In the genomic region with DNA sequence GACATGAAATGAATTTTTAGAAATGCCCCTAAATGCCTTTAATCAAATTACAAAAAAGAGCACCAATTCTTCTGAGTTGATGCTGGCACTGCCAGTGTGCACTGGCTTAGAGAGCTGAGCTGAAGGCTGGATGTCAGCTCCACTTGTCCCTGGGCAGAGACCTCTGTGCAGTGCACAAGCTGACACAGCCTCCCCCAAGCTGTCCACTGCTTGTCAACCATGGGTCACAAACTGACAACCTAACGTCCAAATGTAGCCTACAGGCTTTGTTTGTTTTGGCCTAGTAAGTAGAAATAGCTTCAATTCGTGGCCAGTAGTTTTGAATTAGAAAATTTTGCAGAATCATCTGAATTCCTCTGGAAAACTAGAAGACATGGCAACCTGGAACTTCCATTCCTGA, we compare ENCODE assay signal across 30 cellular contexts.
"Had no signal": no experiment of that assay in that cellular context is flagged by ENCODE, and none has a peak within 500 bp of the region (broad histone marks: within the 10 kb centered on the region; RNA-seq: fewer than 3 reads in every experiment).

No MANE protein-coding gene starts in this region.

- H3K27ac ChIP-seq: adrenal gland, cardiac muscle cell, VCaP had no signal

- H3K4me1 ChIP-seq: adrenal gland had no signal

- DNase-seq: activated B cell treated with CpG ODN at 0.5 μM for 24 hours; activated CD4-positive, alpha-beta memory T cell treated with anti-CD3 and anti-CD28 coated beads, Interleukin-2, amount 10 ng/mL, durations not matched to agents 7 days and 5 days; activated CD4-positive, alpha-beta T cell treated with anti-CD3 and anti-CD28 coated beads for 4 hours; activated CD4-positive, alpha-beta T cell treated with anti-CD3 and anti-CD28 coated beads, Interleukin-2, amount 10 ng/mL, durations not matched to agents 24 days and 14 days; activated CD4-positive, alpha-beta T cell treated with anti-CD3 and anti-CD28 coated beads, Interleukin-2, amount 50 U/mL, for 1 hour; activated CD4-positive, alpha-beta T cell treated with anti-CD3 and anti-CD28 coated beads, Interleukin-2, amount 50 U/mL, for 4 hours; activated CD4-positive, CD25-positive, alpha-beta regulatory T cell treated with anti-CD3 and anti-CD28 coated beads, Interleukin-2, amount 50 U/mL, for 72 hours; activated CD8-positive, alpha-beta memory T cell treated with anti-CD3 and anti-CD28 coated beads for 24 hours; activated CD8-positive, alpha-beta memory T cell treated with anti-CD3 and anti-CD28 coated beads, Interleukin-2, amount 10 ng/mL, durations not matched to agents 7 days and 5 days; activated CD8-positive, alpha-beta memory T cell treated with anti-CD3 and anti-CD28 coated beads, Interleukin-2, amount 50 U/mL, for 48 hours; activated CD8-positive, alpha-beta T cell treated with anti-CD3 and anti-CD28 coated beads, Interleukin-2, amount 10 ng/mL, durations not matched to agents 7 days and 5 days; activated effector memory CD4-positive, alpha-beta T cell treated with Interleukin-2 at 50 U/mL for 16 hours; activated gamma-delta T cell; activated naive CD4-positive, alpha-beta T cell; activated naive CD4-positive, alpha-beta T cell treated with anti-CD3 and anti-CD28 coated beads for 36 hours; activated naive CD4-positive, alpha-beta T cell treated with anti-CD3 and anti-CD28 coated beads, Interleukin-2, amount 50 U/mL, for 16 hours; activated naive CD8-positive, alpha-beta T cell treated with anti-CD3 and anti-CD28 coated beads for 36 hours; activated T-cell treated with anti-CD3 and anti-CD28 coated beads, Interleukin-2, amount 50 U/mL, for 24 hours; activated T-cell treated with anti-CD3 and anti-CD28 coated beads, Interleukin-2, amount 50 U/mL, for 48 hours; adrenal gland; amniotic stem cell; aorta; caudate nucleus; cerebellar nuclear complex; T-helper 1 cell; T-helper 2 cell; T-helper 9 cell had no signal

- H3K4me3 ChIP-seq: adrenal gland, cardiac muscle cell had no signal

- ATAC-seq: activated CD8-positive, alpha-beta memory T cell treated with anti-CD3 and anti-CD28 coated beads, Interleukin-2, amount 10 ng/mL, durations not matched to agents 7 days and 5 days; activated CD8-positive, alpha-beta T cell treated with anti-CD3 and anti-CD28 coated beads, Interleukin-2, amount 10 ng/mL, durations not matched to agents 7 days and 5 days; activated naive CD4-positive, alpha-beta T cell treated with anti-CD3 and anti-CD28 coated beads, Interleukin-2, amount 50 U/mL, for 72 hours had no signal

- H3K9me3 ChIP-seq: adrenal gland had no signal

- H3K27me3 ChIP-seq: adrenal gland, cardiac muscle cell had no signal

- H3K36me3 ChIP-seq: adrenal gland, cardiac muscle cell had no signal
